Comparison of ENCODE assay signal across 19 cellular contexts in genomic region chr10:17353568-17353967, GRCh38.
DNase-seq lines count a peak whose midpoint lies in the region; ATAC-seq, FAIRE-seq and TF ChIP-seq lines count a peak whose summit lies in the region.
"Had no signal": no experiment of that assay in that cellular context is flagged by ENCODE, and none has a peak within 500 bp of the region (broad histone marks: within the 10 kb centered on the region; RNA-seq: fewer than 3 reads in every experiment).

No MANE protein-coding gene starts in this region.

- no peak for TF ChIP-seq RAD21 in IMR-90 (IDR thresholded peaks at IDR 0.05; ENCODE audit: low read length)

- H3K9me3 ChIP-seq in IMR-90 (ENCODE audit: control insufficient read depth, insufficient read depth, low read length) (no peaks in the 10 kb centered on the region), keratinocyte (ENCODE audit: control insufficient read depth, low read depth, low read length) (no peaks in the 10 kb centered on the region)
- H3K9me3 ChIP-seq: psoas muscle had no signal

- H3K79me2 ChIP-seq in keratinocyte (ENCODE audit: control insufficient read depth, insufficient read depth, low read length), result no peaks in the 10 kb centered on the region

- no peaks in the 10 kb centered on the region for H4K20me1 ChIP-seq in IMR-90 (ENCODE audit: insufficient read depth, low read length)
- no peaks in the 10 kb centered on the region for H4K20me1 ChIP-seq in keratinocyte (ENCODE audit: control insufficient read depth, extremely low read depth, insufficient read depth, low read length)

- peak overlapping the region; percentile 75 for H3K27ac Mint-ChIP-seq in Calu3 (ENCODE audit: unreplicated experiment)
- H3K27ac Mint-ChIP-seq: activated T-helper 17 cell treated with anti-CD3 and anti-CD28 coated beads, Interleukin-2, amount 50 U/mL, for 72 hours; dendritic cell treated with granulocyte-macrophage colony-stimulating factor and Interleukin-4, amounts not matched to agents 40 ng/mL and 50 ng/mL, for 4 days had no signal

- H2BK20ac ChIP-seq in IMR-90 (ENCODE audit: low read depth, low read length), result no peak overlapping the region

- no peaks in the 10 kb centered on the region for H3K9me3 Mint-ChIP-seq in Calu3 (ENCODE audit: low read depth, unreplicated experiment)
- H3K9me3 Mint-ChIP-seq: activated T-helper 17 cell treated with anti-CD3 and anti-CD28 coated beads, Interleukin-2, amount 50 U/mL, for 72 hours had no signal

- no peak overlapping the region for H4K91ac ChIP-seq in IMR-90 (ENCODE audit: insufficient read depth, low read depth, low read length)

- in situ Hi-C loops in IMR-90 (cut with MboI; ENCODE audit: low sequenced_read_pairs), result no loop called here

- intact Hi-C loops in Calu3 (cut with micrococcal nuclease; ENCODE audit: unreplicated experiment), result loop anchor here (5.0 kb wide), 1 partner anchor 34 kb away; no protein-coding TSS in a partner anchor
- intact Hi-C loops in IMR-90 (cut with micrococcal nuclease), result no loop called here

- no peak overlapping the region for H2BK120ac ChIP-seq in IMR-90 (ENCODE audit: low read depth, low read length)

- DNase-seq in Calu3, result no peak
- peak; percentile 6 for DNase-seq in IMR-90
- DNase-seq in keratinocyte (ENCODE audit: low read depth, low spot score), result peak; percentile 35
- DNase-seq in NCI-H446 treated with DMSO at 0.1 percent for 48 hours (lab: John Stamatoyannopoulos, UW), result no peak
- DNase-seq in left lobe of liver (ENCODE audit: low spot score), result no peak
- no peak for DNase-seq in NCI-H82 treated with DMSO at 0.1 percent for 48 hours (lab: John Stamatoyannopoulos, UW; ENCODE audit: unreplicated experiment)
- no peak for DNase-seq in DMS79 (lab: John Stamatoyannopoulos, UW)
- DNase-seq: activated CD4-positive, alpha-beta T cell treated with anti-CD3 and anti-CD28 coated beads for 48 hours; CD4-positive, CD25-positive, alpha-beta regulatory T cell; midbrain; NCI-H1417 treated with DMSO at 0.1 percent for 48 hours; NCI-H774; psoas muscle; small intestine; stimulated activated CD4-positive, alpha-beta T cell treated with anti-CD3 and anti-CD28 coated beads, Interleukin-4, amount 100 ng/mL, for 1 hour had no signal

- H3K56ac ChIP-seq in IMR-90 (ENCODE audit: extremely low read depth, insufficient read depth, low read length), result no peak overlapping the region

- no peak overlapping the region for H2BK5ac ChIP-seq in IMR-90 (ENCODE audit: low read depth, low read length, poor library complexity, severe bottlenecking)

- H2BK15ac ChIP-seq in IMR-90 (ENCODE audit: low read depth, low read length), result no peak overlapping the region

- no peaks in the 10 kb centered on the region for H3K36me3 ChIP-seq in IMR-90 (ENCODE audit: control insufficient read depth, insufficient read depth, low read length)
- no peaks in the 10 kb centered on the region for H3K36me3 ChIP-seq in keratinocyte (ENCODE audit: control insufficient read depth in 2 of 2, extremely low read depth in 1 of 2, insufficient read depth in 2 of 2, low read length in 2 of 2)

- H3K9ac ChIP-seq in IMR-90 (ENCODE audit: low read depth, low read length) (no peak overlapping the region), keratinocyte (ENCODE audit: control insufficient read depth, extremely low read depth, insufficient read depth, low read length) (no peak overlapping the region)

- H3K4ac ChIP-seq in IMR-90 (ENCODE audit: low read depth, low read length), result no peak overlapping the region

- H3K27ac ChIP-seq in IMR-90 (ENCODE audit: insufficient read depth, low read length) (no peak overlapping the region), keratinocyte (ENCODE audit: control insufficient read depth, insufficient read depth, low read length) (peak overlapping the region; percentile 55)
- H3K27ac ChIP-seq: psoas muscle had no signal

- H3K23ac ChIP-seq in IMR-90 (ENCODE audit: low read depth, low read length), result no peak overlapping the region

- H2AK5ac ChIP-seq in IMR-90 (ENCODE audit: low read depth, low read length), result no peak overlapping the region

- no peak for TF ChIP-seq CTCF in Calu3 (IDR thresholded peaks at IDR 0.05; ENCODE audit: unreplicated experiment)
- no peak for TF ChIP-seq CTCF in IMR-90 (conservative IDR thresholded peaks at IDR 0.05; ENCODE audit: low read depth, low read length)
- TF ChIP-seq CTCF in keratinocyte (optimal IDR thresholded peaks at IDR 0.05 in 1 of 3, IDR thresholded peaks at IDR 0.05 in 1 of 3, conservative IDR thresholded peaks at IDR 0.05 in 1 of 3; ENCODE audit: extremely low read depth in 1 of 3, insufficient read depth in 2 of 3, low read length in 3 of 3), result no peak

- POLR2A ChIA-PET in IMR-90 (lab: Charles Lee; ENCODE audit: unreplicated experiment), result no interaction called here

- CTCF ChIA-PET in Calu3 (lab: Charles Lee), result no interaction called here
- CTCF ChIA-PET in IMR-90 (lab: Yijun Ruan, JAX), result interaction anchor here (1.0 kb wide), 1 partner anchor 9 kb away, joined by 3 read pairs; no protein-coding TSS in a partner anchor

- H3K4me1 ChIP-seq in IMR-90 (ENCODE audit: control insufficient read depth, insufficient read depth, low read length) (peaks cover under 1% of the 10 kb centered on the region; the same call in 1 of the 2 replicates), keratinocyte (ENCODE audit: control insufficient read depth, extremely low read depth, insufficient read depth, low read length) (peaks cover 41% of the 10 kb centered on the region)
- H3K4me1 ChIP-seq: psoas muscle had no signal

- H3K27me3 ChIP-seq in IMR-90 (ENCODE audit: control insufficient read depth, insufficient read depth, low read length) (peaks cover 8% of the 10 kb centered on the region), keratinocyte (ENCODE audit: control insufficient read depth, extremely low read depth, insufficient read depth, low read length) (no peaks in the 10 kb centered on the region)

- H3K4me3 ChIP-seq in IMR-90 (ENCODE audit: insufficient read depth, low read depth, low read length) (no peak overlapping the region), keratinocyte (ENCODE audit: control insufficient read depth in 2 of 3, extremely low read depth in 1 of 3, insufficient read depth in 2 of 3, low read depth in 1 of 3, low read length in 3 of 3) (peak overlapping the region in 1 of 3 experiments; percentile 45)
- H3K4me3 ChIP-seq: psoas muscle had no signal

- H2AFZ ChIP-seq in IMR-90 (replicated peaks; ENCODE audit: low read length, poor library complexity) (no peak overlapping the region), keratinocyte (ENCODE audit: control insufficient read depth, low read length) (no peak overlapping the region)

- no peaks in the 10 kb centered on the region for H3K79me1 ChIP-seq in IMR-90 (ENCODE audit: low read depth in 1 of 2, low read length in 2 of 2)

- no peak overlapping the region for H4K8ac ChIP-seq in IMR-90 (ENCODE audit: low read depth in 2 of 2, low read length in 2 of 2)

- H3K36me3 Mint-ChIP-seq in Calu3 (ENCODE audit: insufficient read depth, unreplicated experiment), result peaks cover 6% of the 10 kb centered on the region

- no peak overlapping the region for H3K14ac ChIP-seq in IMR-90 (replicated peaks; ENCODE audit: low read depth, low read length)

- ATAC-seq in IMR-90 (ENCODE audit: low read depth) (no peak), SK-N-SH treated with all-trans-retinoic acid at 6 μM for 48 hours (no peak), left lobe of liver (no peak)
- ATAC-seq: activated T-helper 17 cell treated with anti-CD3 and anti-CD28 coated beads, Interleukin-2, amount 50 U/mL, for 72 hours; psoas muscle had no signal

- dilution Hi-C loops in IMR-90 (cut with HindIII; ENCODE audit: low sequenced_read_pairs, unreplicated experiment), result no loop called here
- dilution Hi-C loops in keratinocyte (cut with MboI; ENCODE audit: extremely low pct_ligation_motif_present, low sequenced_read_pairs), result no loop called here

- H4K5ac ChIP-seq in IMR-90 (ENCODE audit: low read depth, low read length), result no peak overlapping the region

- H3K18ac ChIP-seq in IMR-90 (ENCODE audit: low read depth, low read length), result no peak overlapping the region

- H2AK9ac ChIP-seq in IMR-90 (replicated peaks; ENCODE audit: low read depth, low read length, poor library complexity), result no peak overlapping the region

- H3K4me2 ChIP-seq in IMR-90 (ENCODE audit: low read depth, low read length), result no peak overlapping the region
- peak overlapping the region; percentile 59 for H3K4me2 ChIP-seq in keratinocyte (ENCODE audit: control insufficient read depth, extremely low read depth, insufficient read depth, low read depth, low read length)

- H3K4me3 Mint-ChIP-seq in Calu3 (ENCODE audit: low read depth, unreplicated experiment), result no peak overlapping the region
- H3K4me3 Mint-ChIP-seq: activated T-helper 17 cell treated with anti-CD3 and anti-CD28 coated beads, Interleukin-2, amount 50 U/mL, for 72 hours; CD4-positive, CD25-positive, alpha-beta regulatory T cell; dendritic cell treated with granulocyte-macrophage colony-stimulating factor and Interleukin-4, amounts not matched to agents 40 ng/mL and 50 ng/mL, for 4 days had no signal

- TF ChIP-seq POLR2A in IMR-90 (IDR thresholded peaks at IDR 0.05; ENCODE audit: low read depth, low read length), result no peak

- no peaks in the 10 kb centered on the region for H3K27me3 Mint-ChIP-seq in Calu3 (ENCODE audit: unreplicated experiment)
- H3K27me3 Mint-ChIP-seq: dendritic cell treated with granulocyte-macrophage colony-stimulating factor and Interleukin-4, amounts not matched to agents 40 ng/mL and 50 ng/mL, for 4 days had no signal

- WGBS in IMR-90 (ENCODE audit: extremely low coverage in 2 of 2, insufficient read length in 1 of 2), 2 experiments, result 100% methylated on average over 2 of the region's 4 CpGs; no CpG with 5 or more reads in 1 of the 2 experiments

- no TSS peak for BruUV-seq in Calu3 (replicated peaks; lab: Mats Ljungman, UMichigan)
- BruUV-seq in IMR-90 (replicated peaks; lab: Mats Ljungman, UMichigan), result no TSS peak

- H3K9me1 ChIP-seq in IMR-90 (ENCODE audit: insufficient read depth, low read length), result no peaks in the 10 kb centered on the region
- H3K9me1 ChIP-seq in keratinocyte (ENCODE audit: control insufficient read depth, extremely low read depth, insufficient read depth, low read length), result no peaks in the 10 kb centered on the region

- peaks cover 42% of the 10 kb centered on the region for H3K4me1 Mint-ChIP-seq in Calu3 (ENCODE audit: low read depth, unreplicated experiment)
- H3K4me1 Mint-ChIP-seq: activated T-helper 17 cell treated with anti-CD3 and anti-CD28 coated beads, Interleukin-2, amount 50 U/mL, for 72 hours had no signal

- peak; percentile 81 for FAIRE-seq in keratinocyte (lab: Jason Lieb, UNC)
- FAIRE-seq: TTC549 had no signal

TF ChIP-seq in IMR-90, 13 proteins besides CTCF, POLR2A, EP300 and RAD21 (continues in another document):
- no peak for TF ChIP-seq BHLHE40 (IDR thresholded peaks at IDR 0.05; ENCODE audit: low read depth, low read length)

TF ChIP-seq in SK-N-SH treated with all-trans-retinoic acid at 6 μM for 48 hours, 23 proteins besides CTCF, POLR2A, EP300 and RAD21 (continues in another document):
- TF ChIP-seq ISL1 (CRISPR knock-in tag; IDR thresholded peaks at IDR 0.05) (peak; percentile 50), TOX (CRISPR knock-in tag; IDR thresholded peaks at IDR 0.05; ENCODE audit: borderline replicate concordance) (no peak)

Comparison
In these comparisons a context has a peak if more than half of its experiments do, and no peak if none do; other contexts are left out.
1. DNase-seq: peak in IMR-90 (single experiment) and keratinocyte (single experiment); none in Calu3 (single experiment), NCI-H446 treated with DMSO at 0.1 percent for 48 hours (single experiment), left lobe of liver (single experiment), NCI-H82 treated with DMSO at 0.1 percent for 48 hours (single experiment) and DMS79 (single experiment).